ENCODE assay signal across 8 cellular contexts in genomic region chr14:100236873-100237272, GRCh38. TPM values are rescaled to one million over a fixed set of nuclear protein-coding genes. Genes with fewer than 3 reads are reported as not detected.
DNase-seq lines count a peak whose midpoint lies in the region; ATAC-seq, FAIRE-seq and TF ChIP-seq lines count a peak whose summit lies in the region.

No MANE protein-coding gene starts in this region.

- H3K36me3 ChIP-seq in breast epithelium (no peaks in the 10 kb centered on the region), kidney (ENCODE audit: control insufficient read depth in 1 of 2, insufficient read depth in 2 of 2, low read length in 2 of 2) (no peaks in the 10 kb centered on the region), transverse colon (no peaks in the 10 kb centered on the region)

- POLR2A ChIA-PET in MCF 10A (lab: Yijun Ruan, JAX) = interaction anchor here (0.7 to 5.7 kb wide), 14 partner anchors 11 to 205 kb away, joined by 3 to 45 read pairs (median 6); a partner anchor contains a TSS
- POLR2A ChIA-PET in activated CD8-positive, alpha-beta T cell treated with anti-CD3 and anti-CD28 coated beads, Interleukin-2, amount 10 ng/mL, durations not matched to agents 7 days and 5 days (lab: Charles Lee) = interaction anchor here (0.6 to 6.7 kb wide), 5 partner anchors 8 to 1014 kb away, joined by 3 to 106 read pairs (median 5); partner anchors contain the start of gene EVL

- TF ChIP-seq EP300 in transverse colon (IDR thresholded peaks at IDR 0.05; ENCODE audit: low read depth) = no peak

- H3K9ac ChIP-seq in kidney (ENCODE audit: low read length in 2 of 2) = peak overlapping the region; percentile 4 to 80

- in situ Hi-C loops in transverse colon (cut with MboI; ENCODE audit: low pct_ligation_motif_present in 1 of 4, low pct_unique_long_range_greater_than_20kb in 1 of 4, low sequenced_read_pairs in 3 of 4) = no loop called here

- H3K27ac Mint-ChIP-seq in MCF 10A (ENCODE audit: low read depth, unreplicated experiment) = peak overlapping the region; percentile 77
- H3K27ac Mint-ChIP-seq in activated CD8-positive, alpha-beta T cell treated with anti-CD3 and anti-CD28 coated beads, Interleukin-2, amount 10 ng/mL, durations not matched to agents 7 days and 5 days = peak overlapping the region; percentile 93

- peaks cover 0 to 10% of the 10 kb centered on the region in 2 donors for H3K4me1 ChIP-seq in breast epithelium
- peaks cover 10 to 12% of the 10 kb centered on the region in 2 donors for H3K4me1 ChIP-seq in kidney (ENCODE audit: control insufficient read depth in 1 of 2, insufficient read depth in 1 of 2, low read depth in 1 of 2, low read length in 2 of 2)
- peaks cover 20 to 40% (median 30%) of the 10 kb centered on the region in 4 donors for H3K4me1 ChIP-seq in transverse colon

- no peaks in the 10 kb centered on the region for H3K27me3 Mint-ChIP-seq in MCF 10A (ENCODE audit: insufficient read depth, unreplicated experiment)
- no peaks in the 10 kb centered on the region for H3K27me3 Mint-ChIP-seq in activated CD8-positive, alpha-beta T cell treated with anti-CD3 and anti-CD28 coated beads, Interleukin-2, amount 10 ng/mL, durations not matched to agents 7 days and 5 days (ENCODE audit: low read depth)

- BruUV-seq in MCF 10A (replicated peaks; lab: Mats Ljungman, UMichigan) = no TSS peak

- TF ChIP-seq CTCF in MCF 10A (IDR thresholded peaks at IDR 0.05; ENCODE audit: unreplicated experiment) (no peak), breast epithelium (IDR thresholded peaks at IDR 0.05) (no peak), kidney (IDR thresholded peaks at IDR 0.05; ENCODE audit: borderline replicate concordance, extremely low read depth, insufficient read depth) (no peak), transverse colon (IDR thresholded peaks at IDR 0.05) (no peak)

- ATAC-seq in activated CD8-positive, alpha-beta T cell treated with anti-CD3 and anti-CD28 coated beads, Interleukin-2, amount 10 ng/mL, durations not matched to agents 7 days and 5 days = no peak
- ATAC-seq in GM21619 (IDR thresholded peaks at IDR 0.05; ENCODE audit: unreplicated experiment) = no peak
- no peak for ATAC-seq in GM21381 (IDR thresholded peaks at IDR 0.05; ENCODE audit: unreplicated experiment)

- TF ChIP-seq POLR2A in breast epithelium (IDR thresholded peaks at IDR 0.05) = no peak
- TF ChIP-seq POLR2A in transverse colon (IDR thresholded peaks at IDR 0.05) = no peak

- peak overlapping the region; percentile 81 for H3K4me3 Mint-ChIP-seq in MCF 10A (ENCODE audit: unreplicated experiment)
- H3K4me3 Mint-ChIP-seq in activated CD8-positive, alpha-beta T cell treated with anti-CD3 and anti-CD28 coated beads, Interleukin-2, amount 10 ng/mL, durations not matched to agents 7 days and 5 days = peak overlapping the region; percentile 87

- H3K4me1 Mint-ChIP-seq in MCF 10A (ENCODE audit: insufficient read depth, unreplicated experiment) = peaks cover 15% of the 10 kb centered on the region
- H3K4me1 Mint-ChIP-seq in activated CD8-positive, alpha-beta T cell treated with anti-CD3 and anti-CD28 coated beads, Interleukin-2, amount 10 ng/mL, durations not matched to agents 7 days and 5 days (ENCODE audit: low read depth) = peaks cover 52% of the 10 kb centered on the region

- no peak for FAIRE-seq in kidney (lab: Jason Lieb, UNC)

- DNase-seq in MCF 10A (ENCODE audit: unreplicated experiment) (no peak), breast epithelium (ENCODE audit: low spot score in 2 of 2) (no peak), kidney (no peak), transverse colon (no peak), HCEC 1CT (no peak)
- DNase-seq in activated CD8-positive, alpha-beta T cell treated with anti-CD3 and anti-CD28 coated beads, Interleukin-2, amount 10 ng/mL, durations not matched to agents 7 days and 5 days = no peak

- no peaks in the 10 kb centered on the region for H3K9me3 ChIP-seq in breast epithelium
- H3K9me3 ChIP-seq in kidney (ENCODE audit: control insufficient read depth in 1 of 2, low read length in 2 of 2) = no peaks in the 10 kb centered on the region
- H3K9me3 ChIP-seq in transverse colon = no peaks in the 10 kb centered on the region

- intact Hi-C loops in MCF 10A (cut with micrococcal nuclease) = loop anchor here (2.0 kb wide), 1 partner anchor 44 kb away; no protein-coding TSS in a partner anchor
- intact Hi-C loops in breast epithelium (cut with DNase I; ENCODE audit: low total_unique reads) = no loop called here
- intact Hi-C loops in kidney (cut with DNase I) = no loop called here
- intact Hi-C loops in transverse colon (cut with DNase I; ENCODE audit: low total_unique reads) = no loop called here

- H3K27ac ChIP-seq in breast epithelium = no peak overlapping the region
- no peak overlapping the region for H3K27ac ChIP-seq in kidney (ENCODE audit: low read depth in 2 of 2, low read length in 2 of 2)
- peak overlapping the region in 3 of 4 donors; percentile 100 for H3K27ac ChIP-seq in transverse colon

- H3K27me3 ChIP-seq in breast epithelium = no peaks in the 10 kb centered on the region
- H3K27me3 ChIP-seq in transverse colon = no peaks in the 10 kb centered on the region

- H3K9me3 Mint-ChIP-seq in MCF 10A (ENCODE audit: unreplicated experiment) = no peaks in the 10 kb centered on the region
- H3K9me3 Mint-ChIP-seq in activated CD8-positive, alpha-beta T cell treated with anti-CD3 and anti-CD28 coated beads, Interleukin-2, amount 10 ng/mL, durations not matched to agents 7 days and 5 days (ENCODE audit: insufficient read depth) = no peaks in the 10 kb centered on the region

- CTCF ChIA-PET in MCF 10A (lab: Yijun Ruan, JAX) = interaction anchor here (0.7 to 2.9 kb wide), 6 partner anchors 9 to 254 kb away, joined by 3 to 9 read pairs (median 4); no protein-coding TSS in a partner anchor
- CTCF ChIA-PET in activated CD8-positive, alpha-beta T cell treated with anti-CD3 and anti-CD28 coated beads, Interleukin-2, amount 10 ng/mL, durations not matched to agents 7 days and 5 days (lab: Charles Lee) = interaction anchor here (0.7 to 8.0 kb wide), 13 partner anchors 8 to 1517 kb away, joined by 3 to 106 read pairs (median 3); partner anchors contain the start of gene EVL

- H3K36me3 Mint-ChIP-seq in MCF 10A (ENCODE audit: insufficient read depth, unreplicated experiment) = peaks cover 32% of the 10 kb centered on the region
- peaks cover 60% of the 10 kb centered on the region for H3K36me3 Mint-ChIP-seq in activated CD8-positive, alpha-beta T cell treated with anti-CD3 and anti-CD28 coated beads, Interleukin-2, amount 10 ng/mL, durations not matched to agents 7 days and 5 days (ENCODE audit: low read depth)

- H3K4me3 ChIP-seq in breast epithelium (peak overlapping the region in 1 of 3 donors; percentile 90), kidney (ENCODE audit: low read length in 2 of 2) (peak overlapping the region; percentile 83 to 89), transverse colon (peak overlapping the region in 3 of 4 donors; percentile 100)

RNA-seq across cellular contexts. Expression of gene YY1, which starts 2.1 kb away (rescaled TPM):
- total RNA-seq in MCF 10A (2022) (66.7 and 73.3 TPM in 2 replicates), breast epithelium (10 to 100 TPM; 46.2 to 61.2 (median 50.6) TPM), kidney (60.4 TPM), transverse colon (10 to 100 TPM; 50.8 to 61.3 (median 58.6) TPM)
- total RNA-seq in activated CD8-positive, alpha-beta T cell treated with anti-CD3 and anti-CD28 coated beads, Interleukin-2, amount 10 ng/mL, durations not matched to agents 7 days and 5 days = 100 to 1,000 TPM; 107 TPM
- 34.2 TPM for polyA plus RNA-seq in kidney (ENCODE audit: insufficient read depth, low read depth, low replicate concordance)

Comparison
In these comparisons a context has a peak if more than half of its experiments do, and no peak if none do; other contexts are left out.
1. H3K27ac ChIP-seq: peak in transverse colon (3 of 4); none in breast epithelium (0 of 2) and kidney (0 of 2).